In the genomic region with DNA sequence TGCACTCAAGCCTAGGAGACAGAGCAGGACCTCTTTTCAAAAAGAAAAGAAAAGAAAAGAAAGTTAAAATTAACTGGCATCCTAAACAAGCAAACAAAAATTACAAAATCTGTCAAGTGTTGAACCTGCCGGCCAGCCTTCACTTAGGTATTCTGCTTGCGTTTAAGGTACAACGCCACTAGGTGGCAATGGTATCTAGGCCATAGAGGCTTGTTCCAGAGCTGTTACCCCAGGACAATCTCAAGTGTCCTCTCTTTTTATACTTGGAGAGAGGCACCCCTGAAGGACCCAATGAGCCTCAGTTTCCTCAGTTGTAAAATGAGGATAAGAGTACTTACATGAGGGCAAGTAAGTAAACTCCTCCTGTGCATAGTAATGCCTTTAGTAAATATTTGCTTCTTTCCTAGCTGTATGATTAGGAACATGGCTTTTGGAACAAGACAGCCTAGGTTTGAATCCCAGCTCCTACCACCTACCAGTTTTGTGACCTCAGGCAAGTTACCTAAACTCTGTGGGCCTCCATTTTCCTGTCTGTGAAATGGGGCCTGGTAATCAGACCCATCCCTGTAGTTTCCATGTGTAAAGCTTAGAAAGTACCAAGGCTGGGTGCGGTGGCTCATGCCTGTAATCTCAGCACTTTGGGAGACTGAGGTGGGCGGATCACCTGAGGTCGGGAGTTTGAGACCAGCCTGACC, we compare ENCODE assay signal across 8 cellular contexts. TPM values are rescaled to one million over a fixed set of nuclear protein-coding genes. Genes with fewer than 3 reads are reported as not detected.
A peak's percentile ranks its signal among the peaks of the same experiment; 100 is the strongest.
DNase-seq lines count a peak whose midpoint lies in the region; ATAC-seq, FAIRE-seq and TF ChIP-seq lines count a peak whose summit lies in the region.

No MANE protein-coding gene starts in this region.

- peak; percentile 78 for DNase-seq in GM10266 (ENCODE audit: extremely low spot score)
- peak; percentile 67 for DNase-seq in NAMALWA (ENCODE audit: low spot score)
- peak; percentile 49 for DNase-seq in mammary epithelial cell
- DNase-seq in right lobe of liver: peak in 1 of 3 donors; percentile 62
- DNase-seq in stimulated activated naive CD4-positive, alpha-beta T cell (lab: John Stamatoyannopoulos, UW): peak in 5 of 6 experiments; percentile 19 to 59 (median 34)
- DNase-seq in mesenteric fat pad (ENCODE audit: low spot score): no peak
- no peak for DNase-seq in DMS79 treated with DMSO at 0.1 percent for 48 hours (lab: John Stamatoyannopoulos, UW)

- WGBS in mammary epithelial cell (ENCODE audit: low coverage, missing lambda C conversion rate): 43% methylated on average over 6 of the region's 6 CpGs
- WGBS in right lobe of liver (ENCODE audit: insufficient coverage, low coverage, low lambda C conversion rate, missing lambda C conversion rate): 12% methylated on average over 4 of the region's 6 CpGs

- H3K9me3 ChIP-seq in mammary epithelial cell (replicated peaks; ENCODE audit: insufficient read depth, low read length): no peaks in the 10 kb centered on the region
- no peaks in the 10 kb centered on the region for H3K9me3 ChIP-seq in right lobe of liver

- peak; percentile 83 for TF ChIP-seq CTCF in GM10266 (IDR thresholded peaks at IDR 0.05; ENCODE audit: control insufficient read depth, insufficient read depth, low read depth, missing control alignments)
- peak; percentile 69 to 84 for TF ChIP-seq CTCF in mammary epithelial cell (conservative IDR thresholded peaks at IDR 0.05 in 1 of 2, IDR thresholded peaks at IDR 0.05 in 1 of 2; ENCODE audit: extremely low read depth in 1 of 2, insufficient read depth in 1 of 2, low read depth in 1 of 2, low read length in 2 of 2)
- TF ChIP-seq CTCF in right lobe of liver (IDR thresholded peaks at IDR 0.05): peak; percentile 65 to 83 (median 78)

- in situ Hi-C loops in mammary epithelial cell (cut with MboI; ENCODE audit: low sequenced_read_pairs in 2 of 2): loop anchor here in 1 of 2 donors (10.0 kb wide), 1 partner anchor 145 kb away; no protein-coding TSS in a partner anchor

- no TSS peak for BruUV-seq in mammary epithelial cell (replicated peaks; lab: Mats Ljungman, UMichigan)

- CTCF ChIA-PET in mammary epithelial cell (lab: Charles Lee; ENCODE audit: low non-redundant PET): interaction anchor here (0.6 to 2.0 kb wide), 3 partner anchors 149 to 680 kb away, joined by 3 to 19 read pairs (median 7); no protein-coding TSS in a partner anchor

- no peaks in the 10 kb centered on the region for H4K20me1 ChIP-seq in mammary epithelial cell (ENCODE audit: insufficient read depth, low read length)

- no peak overlapping the region for H3K4me3 ChIP-seq in mammary epithelial cell (replicated peaks in 1 of 3; ENCODE audit: insufficient read depth in 1 of 3, low read depth in 2 of 3, low read length in 3 of 3)
- H3K4me3 ChIP-seq in right lobe of liver: no peak overlapping the region

- H3K36me3 ChIP-seq in mammary epithelial cell (ENCODE audit: insufficient read depth, low read length) (no peaks in the 10 kb centered on the region), right lobe of liver (no peaks in the 10 kb centered on the region)

- intact Hi-C loops in mammary epithelial cell (cut with micrococcal nuclease): loop anchor here (1.0 to 5.0 kb wide), 6 partner anchors 67 to 781 kb away; no protein-coding TSS in a partner anchor
- intact Hi-C loops in right lobe of liver (cut with DNase I): loop anchor here in 1 of 2 donors (10.0 kb wide), 2 partner anchors 65 to 155 kb away; no protein-coding TSS in a partner anchor

- peak; percentile 51 for FAIRE-seq in TTC549 (lab: Jason Lieb, UNC)

- no peak for TF ChIP-seq POLR2A in right lobe of liver (IDR thresholded peaks at IDR 0.05)

- no peak overlapping the region for H3K9ac ChIP-seq in mammary epithelial cell (ENCODE audit: insufficient read depth, low read length)

- no peak overlapping the region for H2AFZ ChIP-seq in mammary epithelial cell (ENCODE audit: low read depth, low read length)

- no peaks in the 10 kb centered on the region for H3K27me3 ChIP-seq in mammary epithelial cell (ENCODE audit: insufficient read depth, low read length)
- H3K27me3 ChIP-seq in right lobe of liver: no peaks in the 10 kb centered on the region

- peaks cover 6% of the 10 kb centered on the region for H3K4me1 ChIP-seq in mammary epithelial cell (ENCODE audit: insufficient read depth, low read length)
- H3K4me1 ChIP-seq in right lobe of liver: no peaks in the 10 kb centered on the region

- dilution Hi-C loops in mammary epithelial cell (cut with HindIII; ENCODE audit: low sequenced_read_pairs): loop anchor here (5.0 kb wide), 1 partner anchor 32 kb away; no protein-coding TSS in a partner anchor

- ATAC-seq in right lobe of liver: peak; percentile 81 to 92 (median 86)

- no peak overlapping the region for H3K4me2 ChIP-seq in mammary epithelial cell (ENCODE audit: insufficient read depth, low read depth, low read length)

- no peaks in the 10 kb centered on the region for H3K79me2 ChIP-seq in mammary epithelial cell (ENCODE audit: insufficient read depth, low read length)

- H3K27ac ChIP-seq in mammary epithelial cell (ENCODE audit: insufficient read depth, low read depth, low read length) (no peak overlapping the region), right lobe of liver (no peak overlapping the region)

RNA-seq across cellular contexts. Expression of gene PACSIN1, which starts 5.8 kb away (rescaled TPM):
- total RNA-seq in mammary epithelial cell: not detected
- polyA plus RNA-seq in mammary epithelial cell: 0.02 TPM
- not detected for polyA minus RNA-seq in mammary epithelial cell
- under 1 TPM in 5 of 6 experiments, not detected in 1; 0.05 to 0.37 (median 0.22) TPM for total RNA-seq in right lobe of liver
- not detected for total RNA-seq in mesenteric fat pad

RNA-seq across cellular contexts. Expression of gene RPS10, which starts 34.2 kb away (rescaled TPM):
- total RNA-seq in mammary epithelial cell (1,000 to 10,000 TPM; 1,172 to 2,003 TPM), right lobe of liver (100 to 1,000 TPM; 355 to 727 (median 398) TPM), mesenteric fat pad (875 TPM)
- polyA plus RNA-seq in mammary epithelial cell: 4,560 TPM
- polyA minus RNA-seq in mammary epithelial cell: 1,685 TPM

Comparison
In these comparisons a context has a peak if more than half of its experiments do, and no peak if none do; other contexts are left out.
1. DNase-seq: peak in GM10266 (single experiment), NAMALWA (single experiment), mammary epithelial cell (single experiment) and stimulated activated naive CD4-positive, alpha-beta T cell (5 of 6); none in mesenteric fat pad (single experiment) and DMS79 treated with DMSO at 0.1 percent for 48 hours (single experiment).
2. Peak in every context shown above with its lines, with median percentiles within 50 percentile points of each other: CTCF ChIP-seq.